8 cellular contexts compared by ENCODE assay signal in the genomic region with DNA sequence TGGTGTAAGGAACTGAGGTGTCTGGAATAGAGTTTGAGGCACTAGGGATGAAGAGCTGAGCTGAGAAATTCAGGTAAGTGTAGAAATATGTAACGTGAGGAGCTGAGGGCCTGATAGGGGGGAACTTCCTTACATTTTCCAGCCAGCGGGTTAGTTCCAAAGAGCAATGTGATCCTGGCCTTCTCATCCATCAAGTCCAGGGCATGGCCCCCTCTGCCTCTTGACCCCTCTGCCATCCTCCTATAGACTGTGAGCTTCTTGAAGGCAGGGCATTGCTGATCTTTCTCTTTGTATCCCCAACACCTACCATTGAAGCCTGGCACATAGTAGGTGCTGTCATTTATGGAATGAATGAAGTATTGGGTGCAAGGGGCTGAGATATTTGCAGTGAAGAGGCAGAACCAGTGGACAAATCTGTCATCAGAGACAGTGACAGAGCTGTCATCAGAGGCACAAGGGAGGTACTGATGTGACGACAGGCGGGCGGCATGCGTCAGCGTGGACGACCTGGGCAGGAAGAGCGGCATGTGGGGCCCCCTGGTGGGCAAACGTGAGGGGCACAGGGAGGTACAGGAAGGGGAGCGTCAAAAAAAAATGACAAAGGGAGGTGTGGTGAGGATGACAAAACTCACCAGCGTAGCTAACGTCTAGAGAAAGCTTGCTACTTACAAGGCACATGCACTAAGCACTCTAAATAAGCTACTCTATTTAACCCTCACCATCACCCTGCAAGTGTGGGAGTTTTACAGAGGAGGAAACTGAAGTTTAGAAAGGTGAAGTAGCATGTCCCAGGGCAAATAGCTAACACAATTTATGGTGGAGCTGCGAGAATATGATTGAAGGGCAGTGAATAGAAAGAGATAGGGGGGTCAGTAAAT. TPM values are rescaled to one million over a fixed set of nuclear protein-coding genes. Genes with fewer than 3 reads are reported as not detected.
DNase-seq lines count a peak whose midpoint lies in the region; ATAC-seq, FAIRE-seq and TF ChIP-seq lines count a peak whose summit lies in the region.

No MANE protein-coding gene starts in this region.

- peak overlapping the region; percentile 50 to 86 (median 77) for H3K27ac Mint-ChIP-seq in CD4-positive, CD25-positive, alpha-beta regulatory T cell
- H3K27ac Mint-ChIP-seq in naive B cell: peak overlapping the region; percentile 34 to 99 (median 96)

- peak; percentile 89 to 96 (median 96) for DNase-seq in CD4-positive, CD25-positive, alpha-beta regulatory T cell
- DNase-seq in NOMO-1 treated with dmso at 0.1 percent for 144 hours (lab: John Stamatoyannopoulos, UW; ENCODE audit: unreplicated experiment) (peak; percentile 96), endothelial cell of umbilical vein (ENCODE audit: low read depth, low spot score) (peak; percentile 82), naive B cell (peak; percentile 94)
- DNase-seq in activated CD8-positive, alpha-beta memory T cell treated with anti-CD3 and anti-CD28 coated beads, Interleukin-2, amount 50 U/mL, for 1 hour (ENCODE audit: extremely low read depth): peak; percentile 84
- DNase-seq in stimulated activated CD8-positive, alpha-beta memory T cell treated with anti-CD3 and anti-CD28 coated beads, Interleukin-7, amount 100 ng/mL, for 24 hours (ENCODE audit: low read depth): peak; percentile 85

- CTCF ChIA-PET in endothelial cell of umbilical vein (lab: Charles Lee): interaction anchor here (0.7 to 14.6 kb wide), 41 partner anchors 9 to 355 kb away, joined by 3 to 439 read pairs (median 4); a partner anchor contains a TSS

- H3K9me1 ChIP-seq in endothelial cell of umbilical vein (replicated peaks; ENCODE audit: control insufficient read depth, extremely low read depth, insufficient read depth, low read length): no peaks in the 10 kb centered on the region

- no TSS peak for BruUV-seq in endothelial cell of umbilical vein (replicated peaks; lab: Mats Ljungman, UMichigan)

- no peaks in the 10 kb centered on the region for H3K9me3 Mint-ChIP-seq in CD4-positive, CD25-positive, alpha-beta regulatory T cell
- H3K9me3 Mint-ChIP-seq in naive B cell: no peaks in the 10 kb centered on the region

- peak overlapping the region; percentile 53 for H3K27ac ChIP-seq in CD4-positive, CD25-positive, alpha-beta regulatory T cell (ENCODE audit: insufficient read depth, low read length, poor library complexity, severe bottlenecking)
- no peak overlapping the region for H3K27ac ChIP-seq in endothelial cell of umbilical vein (ENCODE audit: insufficient read depth, low read depth, low read length)

- peak; percentile 93 to 98 for TF ChIP-seq CTCF in endothelial cell of umbilical vein (IDR thresholded peaks at IDR 0.05; ENCODE audit: extremely low read depth in 1 of 2, insufficient read depth in 1 of 2, low read depth in 1 of 2, low read length in 2 of 2)

- H3K4me3 Mint-ChIP-seq in CD4-positive, CD25-positive, alpha-beta regulatory T cell: peak overlapping the region in 2 of 4 donors; percentile 1 to 60
- H3K4me3 Mint-ChIP-seq in naive B cell: peak overlapping the region in 2 of 8 donors; percentile 10 to 39

- no peaks in the 10 kb centered on the region for H3K27me3 ChIP-seq in CD4-positive, CD25-positive, alpha-beta regulatory T cell (ENCODE audit: control insufficient read depth, insufficient read depth, low read length)
- H3K27me3 ChIP-seq in endothelial cell of umbilical vein (ENCODE audit: control insufficient read depth in 2 of 2, insufficient read depth in 2 of 2, low read length in 2 of 2): no peaks in the 10 kb centered on the region

- H3K9me3 ChIP-seq in CD4-positive, CD25-positive, alpha-beta regulatory T cell (ENCODE audit: control insufficient read depth in 2 of 2, low read length in 2 of 2): no peaks in the 10 kb centered on the region
- no peaks in the 10 kb centered on the region for H3K9me3 ChIP-seq in endothelial cell of umbilical vein (replicated peaks; ENCODE audit: control insufficient read depth, insufficient read depth, low read length)

- no peaks in the 10 kb centered on the region for H3K79me2 ChIP-seq in endothelial cell of umbilical vein (ENCODE audit: control insufficient read depth, insufficient read depth, low read length)

- ATAC-seq in CD4-positive, CD25-positive, alpha-beta regulatory T cell (ENCODE audit: low read depth in 2 of 2): peak; percentile 96 to 97
- ATAC-seq in GM19395 (IDR thresholded peaks at IDR 0.05; ENCODE audit: unreplicated experiment): peak; percentile 72
- peak; percentile 78 for ATAC-seq in HG03460 (IDR thresholded peaks at IDR 0.05; ENCODE audit: unreplicated experiment)
- peak; percentile 89 for ATAC-seq in naive B cell (ENCODE audit: low read depth in 2 of 2)

- peak; percentile 86 for FAIRE-seq in endothelial cell of umbilical vein (lab: Jason Lieb, UNC)

- H3K9ac ChIP-seq in endothelial cell of umbilical vein (replicated peaks; ENCODE audit: extremely low read depth, insufficient read depth, low read length): no peak overlapping the region

- H3K36me3 ChIP-seq in CD4-positive, CD25-positive, alpha-beta regulatory T cell (ENCODE audit: control insufficient read depth, insufficient read depth, low read length): no peaks in the 10 kb centered on the region
- no peaks in the 10 kb centered on the region for H3K36me3 ChIP-seq in endothelial cell of umbilical vein (ENCODE audit: control insufficient read depth in 2 of 2, extremely low read depth in 1 of 2, insufficient read depth in 2 of 2, low read length in 2 of 2)

- dilution Hi-C loops in endothelial cell of umbilical vein (cut with MboI; ENCODE audit: extremely low pct_ligation_motif_present, low sequenced_read_pairs): no loop called here

- intact Hi-C loops in endothelial cell of umbilical vein (cut with micrococcal nuclease): loop anchor here (1.0 to 2.0 kb wide), 3 partner anchors 30 to 107 kb away; a partner anchor contains a TSS

- no peaks in the 10 kb centered on the region for H4K20me1 ChIP-seq in endothelial cell of umbilical vein (replicated peaks; ENCODE audit: control insufficient read depth, extremely low read depth, insufficient read depth, low read length)

- peaks cover 19% of the 10 kb centered on the region for H3K4me1 ChIP-seq in CD4-positive, CD25-positive, alpha-beta regulatory T cell (ENCODE audit: control insufficient read depth, insufficient read depth, low read length, poor library complexity, severe bottlenecking)
- peaks cover 6% of the 10 kb centered on the region for H3K4me1 ChIP-seq in endothelial cell of umbilical vein (ENCODE audit: control insufficient read depth, extremely low read depth, insufficient read depth, low read length)

- H3K4me2 ChIP-seq in endothelial cell of umbilical vein (ENCODE audit: insufficient read depth, low read length): peak overlapping the region; percentile 31

- no peak overlapping the region for H3K4me3 ChIP-seq in CD4-positive, CD25-positive, alpha-beta regulatory T cell (ENCODE audit: low read depth, low read length)
- no peak overlapping the region for H3K4me3 ChIP-seq in endothelial cell of umbilical vein (replicated peaks in 1 of 3; ENCODE audit: insufficient read depth in 1 of 3, low read depth in 1 of 3, low read length in 3 of 3)

- no peak for TF ChIP-seq POLR2A in endothelial cell of umbilical vein (IDR thresholded peaks at IDR 0.05; ENCODE audit: low read depth, low read length)

- no peaks in the 10 kb centered on the region for H3K36me3 Mint-ChIP-seq in CD4-positive, CD25-positive, alpha-beta regulatory T cell
- H3K36me3 Mint-ChIP-seq in naive B cell: no peaks in the 10 kb centered on the region

- H3K27me3 Mint-ChIP-seq in CD4-positive, CD25-positive, alpha-beta regulatory T cell: peaks cover 6% of the 10 kb centered on the region
- no peaks in the 10 kb centered on the region for H3K27me3 Mint-ChIP-seq in naive B cell

- peak overlapping the region; percentile 57 for H2AFZ ChIP-seq in endothelial cell of umbilical vein (ENCODE audit: low read depth, low read length)

- POLR2A ChIA-PET in endothelial cell of umbilical vein (lab: Charles Lee): interaction anchor here (1.4 kb wide), 1 partner anchor 149 kb away, joined by 3 read pairs; no protein-coding TSS in a partner anchor

- H3K4me1 Mint-ChIP-seq in CD4-positive, CD25-positive, alpha-beta regulatory T cell: peaks cover 0 to 32% (median 14%) of the 10 kb centered on the region in 4 donors
- peaks cover 16 to 31% (median 25%) of the 10 kb centered on the region in 3 donors for H3K4me1 Mint-ChIP-seq in naive B cell

TF ChIP-seq in endothelial cell of umbilical vein, 7 proteins besides CTCF, POLR2A, EP300 and RAD21 (continues in another document):
- TF ChIP-seq, protein P1, sequence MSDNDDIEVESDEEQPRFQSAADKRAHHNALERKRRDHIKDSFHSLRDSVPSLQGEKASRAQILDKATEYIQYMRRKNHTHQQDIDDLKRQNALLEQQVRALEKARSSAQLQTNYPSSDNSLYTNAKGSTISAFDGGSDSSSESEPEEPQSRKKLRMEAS (IDR thresholded peaks at IDR 0.05; ENCODE audit: insufficient read depth, insufficient read length): no peak
- peak; percentile 2 for TF ChIP-seq FOS (IDR thresholded peaks at IDR 0.05; ENCODE audit: borderline replicate concordance, insufficient read depth, low read length)
- peak; percentile 42 for TF ChIP-seq POLR2AphosphoS5 (IDR thresholded peaks at IDR 0.05; ENCODE audit: insufficient read depth, low read depth, low read length)

RNA-seq across cellular contexts. Expression of a gene that starts 5.2 kb away (rescaled TPM):
- total RNA-seq in CD4-positive, CD25-positive, alpha-beta regulatory T cell: 58.8 TPM
- 1 to 10 TPM; 4.3 to 5.3 (median 4.7) TPM for polyA plus RNA-seq in CD4-positive, CD25-positive, alpha-beta regulatory T cell
- 28.1 and 33.6 TPM in 2 replicates for total RNA-seq in endothelial cell of umbilical vein
- polyA plus RNA-seq in endothelial cell of umbilical vein (26.8 and 27.2 TPM in 2 replicates), naive B cell (ENCODE audit: low read depth in 6 of 6) (1 to 10 TPM; 1.7 to 5.1 (median 3.6) TPM)
- 27.3 and 29.6 TPM in 2 replicates for polyA plus RNA-seq in endothelial cell of umbilical vein (2011; cell fraction: cytosol; rRNA removed)
- polyA plus RNA-seq in endothelial cell of umbilical vein (2011; cell fraction: nucleus; rRNA removed): 71.3 and 74.1 TPM in 2 replicates
- polyA plus RNA-seq in endothelial cell of umbilical vein (2012): 23.6 and 26.7 TPM in 2 replicates
- 35.0 and 38.8 TPM in 2 replicates for polyA minus RNA-seq in endothelial cell of umbilical vein
- 12.7 TPM for polyA minus RNA-seq in endothelial cell of umbilical vein (2011; cell fraction: cytosol; rRNA and poly(A)+ RNA removed)
- polyA minus RNA-seq in endothelial cell of umbilical vein (2011; cell fraction: nucleus; rRNA and poly(A)+ RNA removed): 22.1 and 30.7 TPM in 2 replicates

RNA-seq across cellular contexts. Expression of a gene that starts 31.4 kb away (rescaled TPM):
- 0.35 TPM for total RNA-seq in CD4-positive, CD25-positive, alpha-beta regulatory T cell
- polyA plus RNA-seq in CD4-positive, CD25-positive, alpha-beta regulatory T cell: not detected
- 32.5 and 34.9 TPM in 2 replicates for total RNA-seq in endothelial cell of umbilical vein
- polyA plus RNA-seq in endothelial cell of umbilical vein (22.0 and 23.6 TPM in 2 replicates), naive B cell (ENCODE audit: low read depth in 6 of 6) (under 1 TPM in 1 of 6 donors, not detected in 5; 0.12 TPM)
- 31.7 and 33.2 TPM in 2 replicates for polyA plus RNA-seq in endothelial cell of umbilical vein (2011; cell fraction: cytosol; rRNA removed)
- polyA plus RNA-seq in endothelial cell of umbilical vein (2011; cell fraction: nucleus; rRNA removed): 33.4 and 36.3 TPM in 2 replicates
- polyA plus RNA-seq in endothelial cell of umbilical vein (2012): 39.8 and 90.5 TPM in 2 replicates
- polyA minus RNA-seq in endothelial cell of umbilical vein: 13.1 and 19.7 TPM in 2 replicates
- 3.0 TPM for polyA minus RNA-seq in endothelial cell of umbilical vein (2011; cell fraction: cytosol; rRNA and poly(A)+ RNA removed)
- polyA minus RNA-seq in endothelial cell of umbilical vein (2011; cell fraction: nucleus; rRNA and poly(A)+ RNA removed): 5.0 TPM in 2 replicates

Comparison
In these comparisons a context has a peak if more than half of its experiments do, and no peak if none do; other contexts are left out.
1. RNA of a gene that starts 31.4 kb away (polyA plus RNA-seq): 22.0 to 90.5 TPM in endothelial cell of umbilical vein; not detected in CD4-positive, CD25-positive, alpha-beta regulatory T cell and 0.12 TPM in naive B cell; every median in the first group is over 10 times any median in the second.
2. Peak in every context shown above with its lines, with median percentiles within 50 percentile points of each other: ATAC-seq and DNase-seq.